ENCODE assay signal across 2 cellular contexts in the genomic region with DNA sequence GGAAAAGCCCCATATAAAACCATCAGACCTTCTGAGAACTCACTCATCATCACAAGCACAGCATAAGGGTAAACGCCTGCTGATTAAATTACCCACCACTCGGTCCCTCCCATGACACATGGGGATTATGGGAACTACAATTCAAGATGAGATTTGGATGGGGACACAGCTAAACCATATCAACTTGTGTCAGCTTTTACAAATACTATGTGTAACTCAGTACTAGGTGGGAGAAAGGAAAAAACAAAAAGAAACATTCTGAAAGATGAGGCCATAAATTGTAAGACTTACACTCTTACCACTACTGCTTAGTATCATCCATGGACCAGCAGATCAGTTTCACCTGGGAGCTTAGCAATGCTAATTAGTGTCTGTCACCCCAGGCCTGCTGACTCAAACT.
TF ChIP-seq lines count a peak whose summit lies in the region.

No MANE protein-coding gene starts in this region.

TF ChIP-seq in IMR-90, 13 proteins besides CTCF, POLR2A, EP300 and RAD21 (continued from another document):
- TF ChIP-seq, protein P1, sequence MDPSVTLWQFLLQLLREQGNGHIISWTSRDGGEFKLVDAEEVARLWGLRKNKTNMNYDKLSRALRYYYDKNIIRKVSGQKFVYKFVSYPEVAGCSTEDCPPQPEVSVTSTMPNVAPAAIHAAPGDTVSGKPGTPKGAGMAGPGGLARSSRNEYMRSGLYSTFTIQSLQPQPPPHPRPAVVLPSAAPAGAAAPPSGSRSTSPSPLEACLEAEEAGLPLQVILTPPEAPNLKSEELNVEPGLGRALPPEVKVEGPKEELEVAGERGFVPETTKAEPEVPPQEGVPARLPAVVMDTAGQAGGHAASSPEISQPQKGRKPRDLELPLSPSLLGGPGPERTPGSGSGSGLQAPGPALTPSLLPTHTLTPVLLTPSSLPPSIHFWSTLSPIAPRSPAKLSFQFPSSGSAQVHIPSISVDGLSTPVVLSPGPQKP (IDR thresholded peaks at IDR 0.05; ENCODE audit: borderline replicate concordance, low read depth, low read length), result no peak
- TF ChIP-seq RCOR1 (IDR thresholded peaks at IDR 0.05; ENCODE audit: insufficient replicate concordance, low read length), result no peak
- TF ChIP-seq MXI1 (IDR thresholded peaks at IDR 0.05; ENCODE audit: borderline replicate concordance, low read depth, low read length), result no peak
- TF ChIP-seq SMC3 (IDR thresholded peaks at IDR 0.05; ENCODE audit: low read depth, low read length), result no peak
- TF ChIP-seq CHD1 (IDR thresholded peaks at IDR 0.05; ENCODE audit: low read depth, low read length), result no peak
- TF ChIP-seq MAZ (IDR thresholded peaks at IDR 0.05; ENCODE audit: borderline replicate concordance, low read depth, low read length), result no peak
- TF ChIP-seq, protein P2, sequence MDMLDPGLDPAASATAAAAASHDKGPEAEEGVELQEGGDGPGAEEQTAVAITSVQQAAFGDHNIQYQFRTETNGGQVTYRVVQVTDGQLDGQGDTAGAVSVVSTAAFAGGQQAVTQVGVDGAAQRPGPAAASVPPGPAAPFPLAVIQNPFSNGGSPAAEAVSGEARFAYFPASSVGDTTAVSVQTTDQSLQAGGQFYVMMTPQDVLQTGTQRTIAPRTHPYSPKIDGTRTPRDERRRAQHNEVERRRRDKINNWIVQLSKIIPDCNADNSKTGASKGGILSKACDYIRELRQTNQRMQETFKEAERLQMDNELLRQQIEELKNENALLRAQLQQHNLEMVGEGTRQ (IDR thresholded peaks at IDR 0.05; ENCODE audit: low read depth, low read length), result no peak
- TF ChIP-seq RFX5 (IDR thresholded peaks at IDR 0.05; ENCODE audit: low read depth, low read length), result no peak
- TF ChIP-seq BHLHE40 (IDR thresholded peaks at IDR 0.05; ENCODE audit: low read depth, low read length), result no peak
- TF ChIP-seq FOS (IDR thresholded peaks at IDR 0.05; ENCODE audit: low read depth, low read length), result no peak
- no peak for TF ChIP-seq MAFK (IDR thresholded peaks at IDR 0.05; ENCODE audit: low read depth, low read length)
- no peak for TF ChIP-seq CEBPB (IDR thresholded peaks at IDR 0.05; ENCODE audit: low read depth, low read length)

TF ChIP-seq in HEK293T, 16 proteins besides CTCF, POLR2A, EP300 and RAD21 (continued from another document):
- no peak for TF ChIP-seq PKNOX1 (IDR thresholded peaks at IDR 0.05)
- no peak for TF ChIP-seq ARNT (IDR thresholded peaks at IDR 0.05)
- no peak for TF ChIP-seq L3MBTL2 (conservative IDR thresholded peaks at IDR 0.05)
